In genomic region chr7:41967156-41967555, GRCh38 we compare ENCODE assay signal across 16 cellular contexts.
DNase-seq lines count a peak whose midpoint lies in the region; TF ChIP-seq lines count a peak whose summit lies in the region.
"Had no signal": no experiment of that assay in that cellular context is flagged by ENCODE, and none has a peak within 500 bp of the region (broad histone marks: within the 10 kb centered on the region; RNA-seq: fewer than 3 reads in every experiment).

No MANE protein-coding gene starts in this region.

- no peak for TF ChIP-seq POLR2A in NB4 (IDR thresholded peaks at IDR 0.05; ENCODE audit: extremely low read depth, insufficient read length)

- peak; percentile 55 for DNase-seq in GM04503 (ENCODE audit: low read depth)
- DNase-seq in NB4 (ENCODE audit: low read depth): peak; percentile 63
- peak; percentile 61 for DNase-seq in epithelial cell of esophagus (ENCODE audit: low read depth)
- DNase-seq in myocyte (ENCODE audit: low read depth): peak; percentile 86
- no peak for DNase-seq in stimulated activated CD4-positive, alpha-beta T cell treated with anti-CD3 and anti-CD28 coated beads, Interleukin-1b, Interleukin-23, amount 100 ng/mL, for 48 hours
- DNase-seq in activated CD4-positive, alpha-beta T cell treated with anti-CD3 and anti-CD28 coated beads, Interleukin-2, amount 50 U/mL, for 1 hour: no peak
- DNase-seq in NCI-H446 treated with DMSO at 0.1 percent for 48 hours (lab: John Stamatoyannopoulos, UW): no peak
- DNase-seq in NCI-H1930 (lab: John Stamatoyannopoulos, UW): no peak
- DNase-seq: activated CD8-positive, alpha-beta memory T cell treated with anti-CD3 and anti-CD28 coated beads for 24 hours; dorsolateral prefrontal cortex; KBM-7; NCI-H187; NCI-H510A treated with DMSO at 0.1 percent for 48 hours; stimulated activated CD4-positive, alpha-beta T cell treated with anti-CD3 and anti-CD28 coated beads, Interleukin-2, amount 100 ng/mL, for 24 hours; T-helper 1 cell had no signal

- TF ChIP-seq CTCF in NB4 (IDR thresholded peaks at IDR 0.05; ENCODE audit: low read depth, low read length) (no peak), epithelial cell of esophagus (IDR thresholded peaks at IDR 0.05; ENCODE audit: insufficient read depth, low read depth, low read length, missing control alignments) (no peak)

- no peak overlapping the region for H3K4me3 ChIP-seq in NB4 (ENCODE audit: low read depth, low read length)
- H3K4me3 ChIP-seq in epithelial cell of esophagus (ENCODE audit: low read length): no peak overlapping the region
- H3K4me3 ChIP-seq: dorsolateral prefrontal cortex, neural progenitor cell had no signal

Comparison
In these comparisons a context has a peak if more than half of its experiments do, and no peak if none do; other contexts are left out.
1. DNase-seq: peak in GM04503 (single experiment), NB4 (single experiment), epithelial cell of esophagus (single experiment) and myocyte (single experiment); none in stimulated activated CD4-positive, alpha-beta T cell treated with anti-CD3 and anti-CD28 coated beads, Interleukin-1b, Interleukin-23, amount 100 ng/mL, for 48 hours (single experiment), activated CD4-positive, alpha-beta T cell treated with anti-CD3 and anti-CD28 coated beads, Interleukin-2, amount 50 U/mL, for 1 hour (single experiment), NCI-H446 treated with DMSO at 0.1 percent for 48 hours (single experiment) and NCI-H1930 (0 of 2).